In genomic region chr15:29712149-29712885, GRCh38 we compare ENCODE assay signal across 18 cellular contexts.
"Had no signal": no experiment of that assay in that cellular context is flagged by ENCODE, and none has a peak within 500 bp of the region (broad histone marks: within the 10 kb centered on the region; RNA-seq: fewer than 3 reads in every experiment).

No MANE protein-coding gene starts in this region.

- ATAC-seq: activated T-helper 17 cell treated with anti-CD3 and anti-CD28 coated beads, Interleukin-2, amount 50 U/mL, for 72 hours; gastroesophageal sphincter; sciatic nerve; WTC11 had no signal

- H3K27ac ChIP-seq: epithelial cell of prostate, gastroesophageal sphincter, neutrophil, ovary, spleen, upper lobe of left lung had no signal

- DNase-seq: activated CD8-positive, alpha-beta memory T cell treated with anti-CD3 and anti-CD28 coated beads for 24 hours; activated CD8-positive, alpha-beta memory T cell treated with anti-CD3 and anti-CD28 coated beads, Interleukin-2, amount 50 U/mL, for 4 hours; activated naive CD4-positive, alpha-beta T cell; activated naive CD8-positive, alpha-beta T cell treated with anti-CD3 and anti-CD28 coated beads for 36 hours; activated T-cell treated with anti-CD3 and anti-CD28 coated beads, Interleukin-2, amount 50 U/mL, for 24 hours; mesenchymal stem cell; ovary; spleen; stimulated activated CD4-positive, alpha-beta T cell treated with anti-CD3 and anti-CD28 coated beads, Interleukin-4, amount 100 ng/mL, for 24 hours; stimulated activated naive CD4-positive, alpha-beta T cell treated with Interleukin-2 at 50 U/mL for 16 hours; T-helper 9 cell; upper lobe of left lung had no signal

- H3K4me1 ChIP-seq: gastroesophageal sphincter, spleen, upper lobe of left lung had no signal

- H3K9me3 ChIP-seq: gastroesophageal sphincter, neutrophil, ovary, spleen, upper lobe of left lung had no signal

- H3K4me3 ChIP-seq: gastroesophageal sphincter, ovary, spleen, upper lobe of left lung had no signal

- H3K27me3 ChIP-seq: gastroesophageal sphincter, neutrophil, ovary, spleen, upper lobe of left lung had no signal

- H3K36me3 ChIP-seq: neutrophil, ovary had no signal
